Comparison of ENCODE assay signal across 9 cellular contexts in genomic region chr6:99604161-99605073, GRCh38. TPM values are rescaled to one million over a fixed set of nuclear protein-coding genes. Genes with fewer than 3 reads are reported as not detected.
DNase-seq lines count a peak whose midpoint lies in the region; ATAC-seq and TF ChIP-seq lines count a peak whose summit lies in the region.
"Had no signal": no experiment of that assay in that cellular context is flagged by ENCODE, and none has a peak within 500 bp of the region (broad histone marks: within the 10 kb centered on the region; RNA-seq: fewer than 3 reads in every experiment).

No MANE protein-coding gene starts in this region.

- peaks cover 83% of the 10 kb centered on the region for H3K27me3 Mint-ChIP-seq in activated naive CD4-positive, alpha-beta T cell treated with anti-CD3 and anti-CD28 coated beads for 36 hours (ENCODE audit: low read depth)
- H3K27me3 Mint-ChIP-seq in activated T-cell treated with anti-CD3 and anti-CD28 coated beads, Interleukin-2, amount 50 U/mL, for 72 hours (ENCODE audit: low read depth): peaks cover 97% of the 10 kb centered on the region

- peak overlapping the region; percentile 54 to 66 (median 55) for H3K4me3 ChIP-seq in subcutaneous abdominal adipose tissue (ENCODE audit: low read depth in 1 of 5, low read length in 5 of 5)
- H3K4me3 ChIP-seq in thyroid gland (replicated peaks in 1 of 3): no peak overlapping the region

- intact Hi-C loops in activated naive CD4-positive, alpha-beta T cell treated with anti-CD3 and anti-CD28 coated beads for 36 hours (cut with micrococcal nuclease): loop anchor here (1.0 kb wide), 1 partner anchor 10 kb away; no protein-coding TSS in a partner anchor
- intact Hi-C loops in thyroid gland (cut with DNase I): no loop called here

- DNase-seq in activated naive CD4-positive, alpha-beta T cell treated with anti-CD3 and anti-CD28 coated beads for 36 hours: no peak
- no peak for DNase-seq in activated naive CD4-positive, alpha-beta T cell (lab: John Stamatoyannopoulos, UW)
- no peak for DNase-seq in activated T-cell treated with anti-CD3 and anti-CD28 coated beads, Interleukin-2, amount 50 U/mL, for 72 hours
- DNase-seq in islet precursor cell (peak; percentile 71), thyroid gland (no peak), Ammon's horn (ENCODE audit: low spot score) (no peak), NCI-H774 (lab: John Stamatoyannopoulos, UW) (no peak)

- peaks cover 32% of the 10 kb centered on the region for H3K4me1 Mint-ChIP-seq in activated naive CD4-positive, alpha-beta T cell treated with anti-CD3 and anti-CD28 coated beads for 36 hours (ENCODE audit: low read depth)
- peaks cover 43% of the 10 kb centered on the region for H3K4me1 Mint-ChIP-seq in activated T-cell treated with anti-CD3 and anti-CD28 coated beads, Interleukin-2, amount 50 U/mL, for 72 hours (ENCODE audit: low read depth)

- H3K36me3 Mint-ChIP-seq in activated naive CD4-positive, alpha-beta T cell treated with anti-CD3 and anti-CD28 coated beads for 36 hours (ENCODE audit: low read depth): no peaks in the 10 kb centered on the region
- H3K36me3 Mint-ChIP-seq in activated T-cell treated with anti-CD3 and anti-CD28 coated beads, Interleukin-2, amount 50 U/mL, for 72 hours (ENCODE audit: insufficient read depth in 2 of 2): peaks cover 3 to 5% of the 10 kb centered on the region in 2 donors

- H3K4me1 ChIP-seq in subcutaneous abdominal adipose tissue (ENCODE audit: control insufficient read depth in 5 of 5, insufficient read depth in 5 of 5, low read length in 5 of 5) (peaks cover 0 to 46% (median 36%) of the 10 kb centered on the region in 5 donors), thyroid gland (peaks cover 14 to 19% of the 10 kb centered on the region in 2 donors)

- no peak for ATAC-seq in activated T-cell treated with anti-CD3 and anti-CD28 coated beads, Interleukin-2, amount 50 U/mL, for 72 hours (replicated peaks in 1 of 2)

- 13% methylated on average over 12 to 31 of the region's 31 CpGs for WGBS in thyroid gland, 2 donors

- H3K9me3 Mint-ChIP-seq in activated naive CD4-positive, alpha-beta T cell treated with anti-CD3 and anti-CD28 coated beads for 36 hours: no peaks in the 10 kb centered on the region
- no peaks in the 10 kb centered on the region for H3K9me3 Mint-ChIP-seq in activated T-cell treated with anti-CD3 and anti-CD28 coated beads, Interleukin-2, amount 50 U/mL, for 72 hours

- peak overlapping the region; percentile 26 for H3K4me3 Mint-ChIP-seq in activated naive CD4-positive, alpha-beta T cell treated with anti-CD3 and anti-CD28 coated beads for 36 hours
- peak overlapping the region; percentile 85 for H3K4me3 Mint-ChIP-seq in activated T-cell treated with anti-CD3 and anti-CD28 coated beads, Interleukin-2, amount 50 U/mL, for 72 hours

- TF ChIP-seq POLR2A in thyroid gland (IDR thresholded peaks at IDR 0.05): no peak

- H3K27ac ChIP-seq in subcutaneous abdominal adipose tissue (ENCODE audit: low read depth, low read length) (no peak overlapping the region), thyroid gland (no peak overlapping the region)

- H3K9ac ChIP-seq in subcutaneous abdominal adipose tissue (ENCODE audit: low read length in 5 of 5): no peak overlapping the region

- H3K27me3 ChIP-seq in subcutaneous abdominal adipose tissue (ENCODE audit: control insufficient read depth in 5 of 5, insufficient read depth in 4 of 5, low read length in 5 of 5) (peaks cover 71 to 89% (median 84%) of the 10 kb centered on the region in 5 donors), thyroid gland (peaks cover 73% of the 10 kb centered on the region)

- TF ChIP-seq CTCF in thyroid gland (IDR thresholded peaks at IDR 0.05): no peak

- H3K36me3 ChIP-seq in subcutaneous abdominal adipose tissue (ENCODE audit: control insufficient read depth in 5 of 5, insufficient read depth in 5 of 5, low read length in 5 of 5) (no peaks in the 10 kb centered on the region), thyroid gland (no peaks in the 10 kb centered on the region)

- H3K9me3 ChIP-seq in subcutaneous abdominal adipose tissue (ENCODE audit: control insufficient read depth in 5 of 5, low read length in 5 of 5) (no peaks in the 10 kb centered on the region), thyroid gland (no peaks in the 10 kb centered on the region)

- CTCF ChIA-PET in activated naive CD4-positive, alpha-beta T cell treated with anti-CD3 and anti-CD28 coated beads for 36 hours (lab: Charles Lee): interaction anchor here (0.7 to 2.1 kb wide), 2 partner anchors 16 to 382 kb away, joined by 3 to 6 read pairs; no protein-coding TSS in a partner anchor

- H3K27ac Mint-ChIP-seq in activated naive CD4-positive, alpha-beta T cell treated with anti-CD3 and anti-CD28 coated beads for 36 hours: no peak overlapping the region
- H3K27ac Mint-ChIP-seq in activated T-cell treated with anti-CD3 and anti-CD28 coated beads, Interleukin-2, amount 50 U/mL, for 72 hours: peak overlapping the region; percentile 63

RNA-seq across cellular contexts. Expression of gene PRDM13, which starts 2.2 kb away (rescaled TPM):
- total RNA-seq in activated naive CD4-positive, alpha-beta T cell treated with anti-CD3 and anti-CD28 coated beads for 36 hours: not detected
- total RNA-seq in activated T-cell treated with anti-CD3 and anti-CD28 coated beads, Interleukin-2, amount 50 U/mL, for 72 hours: not detected
- total RNA-seq in thyroid gland: not detected
- total RNA-seq: mesenteric fat pad had no signal

RNA-seq across cellular contexts. Expression of gene CCNC, which starts 36.0 kb away (rescaled TPM):
- total RNA-seq in activated naive CD4-positive, alpha-beta T cell treated with anti-CD3 and anti-CD28 coated beads for 36 hours: 10 to 100 TPM; 51.6 to 51.8 TPM
- 10 to 100 TPM; 39.7 to 46.6 TPM for total RNA-seq in activated T-cell treated with anti-CD3 and anti-CD28 coated beads, Interleukin-2, amount 50 U/mL, for 72 hours
- 100 to 1,000 TPM in 1 of 4 donors, 10 to 100 TPM in 3; 74.2 to 393 (median 92.2) TPM for total RNA-seq in thyroid gland

Comparison
In these comparisons a context has a peak if more than half of its experiments do, and no peak if none do; other contexts are left out.
1. H3K4me3 ChIP-seq: peak in subcutaneous abdominal adipose tissue (5 of 5); none in thyroid gland (0 of 3).